Comparison of ENCODE assay signal across 8 cellular contexts in genomic region chr1:21936366-21937031, GRCh38. TPM values are rescaled to one million over a fixed set of nuclear protein-coding genes. Genes with fewer than 3 reads are reported as not detected.
DNase-seq lines count a peak whose midpoint lies in the region; ATAC-seq and TF ChIP-seq lines count a peak whose summit lies in the region.

No MANE protein-coding gene starts in this region.

- TF ChIP-seq CTCF in fibroblast of the aortic adventitia (IDR thresholded peaks at IDR 0.05; ENCODE audit: insufficient read depth, low read length) = no peak

- H3K27me3 ChIP-seq in rectal smooth muscle tissue (ENCODE audit: control insufficient read depth, insufficient read depth, low read length) = no peaks in the 10 kb centered on the region

- POLR2A ChIA-PET in T-cell (lab: Charles Lee) = no interaction called here

- H3K36me3 Mint-ChIP-seq in T-cell = no peaks in the 10 kb centered on the region

- peaks cover 62% of the 10 kb centered on the region for H3K4me1 ChIP-seq in rectal smooth muscle tissue (ENCODE audit: control insufficient read depth, insufficient read depth, low read length)

- peak overlapping the region; percentile 94 for H3K4me3 ChIP-seq in fibroblast of the aortic adventitia (ENCODE audit: low read depth, low read length)
- H3K4me3 ChIP-seq in rectal smooth muscle tissue (ENCODE audit: low read length) = peak overlapping the region; percentile 94

- ATAC-seq in T-cell (replicated peaks in 1 of 4) = peak; percentile 22 to 31 (median 26)

- no peaks in the 10 kb centered on the region for H3K36me3 ChIP-seq in rectal smooth muscle tissue (ENCODE audit: control insufficient read depth, insufficient read depth, low read length)

- H3K4me1 Mint-ChIP-seq in T-cell = peaks cover 17 to 24% (median 23%) of the 10 kb centered on the region in 3 donors

- H3K27ac Mint-ChIP-seq in T-cell = no peak overlapping the region

- CTCF ChIA-PET in T-cell (lab: Charles Lee) = interaction anchor here in 1 of 2 donors (0.9 kb wide), 1 partner anchor 87 kb away, joined by 3 read pairs; no protein-coding TSS in a partner anchor

- peak; percentile 32 for DNase-seq in HCEC 1CT
- peak in 1 of 34 experiments; percentile 6 for DNase-seq in T-cell
- no peak for DNase-seq in fibroblast of the aortic adventitia (ENCODE audit: low read depth)
- DNase-seq in GF-D8 (lab: John Stamatoyannopoulos, UW) = no peak
- no peak for DNase-seq in SIG-M5 (lab: John Stamatoyannopoulos, UW)
- no peak for DNase-seq in SKM-1 treated with dmso at 0.1 percent for 144 hours (lab: John Stamatoyannopoulos, UW; ENCODE audit: unreplicated experiment)
- DNase-seq in kidney glomerular epithelial cell (lab: John Stamatoyannopoulos, UW) = no peak

- peak overlapping the region; percentile 97 for H3K27ac ChIP-seq in rectal smooth muscle tissue (ENCODE audit: low read depth, low read length)

- peak overlapping the region; percentile 96 for H3K9ac ChIP-seq in rectal smooth muscle tissue (ENCODE audit: low read length)

- H3K27me3 Mint-ChIP-seq in T-cell = peaks cover 0 to 4% of the 10 kb centered on the region in 2 donors

- H3K9me3 Mint-ChIP-seq in T-cell = no peaks in the 10 kb centered on the region

- H3K4me3 Mint-ChIP-seq in T-cell = peak overlapping the region; percentile 70 to 75 (median 70)

RNA-seq across cellular contexts. Expression of gene HSPG2, which starts 0.6 kb away (rescaled TPM):
- total RNA-seq in T-cell (1 to 10 TPM; 4.4 to 9.3 (median 7.9) TPM), fibroblast of the aortic adventitia (ENCODE audit: low replicate concordance) (164 and 367 TPM in 2 replicates)

RNA-seq across cellular contexts. Expression of gene CELA3B, which starts 40.3 kb away (rescaled TPM):
- total RNA-seq in T-cell = 1 to 10 TPM in 3 of 5 donors, not detected in 2; 6.9 to 7.5 (median 7.3) TPM
- not detected in 2 replicates for total RNA-seq in fibroblast of the aortic adventitia (ENCODE audit: low replicate concordance)

Comparison
In these comparisons a context has a peak if more than half of its experiments do, and no peak if none do; other contexts are left out.
1. RNA of gene HSPG2, which starts 0.6 kb away (total RNA-seq): 164 to 367 TPM in fibroblast of the aortic adventitia; 4.4 to 9.3 TPM in T-cell; every median in the first group is over 10 times any median in the second.